In genomic region chr4:173151496-173151895, GRCh38 we compare ENCODE assay signal across 29 cellular contexts.
"Had no signal": no experiment of that assay in that cellular context is flagged by ENCODE, and none has a peak within 500 bp of the region (broad histone marks: within the 10 kb centered on the region; RNA-seq: fewer than 3 reads in every experiment).

No MANE protein-coding gene starts in this region.

- ATAC-seq: left colon; left lung; lower lobe of right lung; naive thymus-derived CD8-positive, alpha-beta T cell; pancreas; right cardiac atrium; sciatic nerve; stimulated activated effector memory CD8-positive, alpha-beta T cell treated with anti-CD3 and anti-CD28 coated beads, Interleukin-12 subunit alpha, Interleukin-12 subunit beta, amount 100 ng/mL, for 72 hours had no signal

- H3K9me3 ChIP-seq: left lung, lower lobe of right lung, pancreas, prostate gland, suprapubic skin, thoracic aorta, tibial artery, uterus had no signal

- H3K4me1 ChIP-seq: left lung, lower lobe of right lung, prostate gland, suprapubic skin, tibial artery, uterus had no signal

- H3K27me3 ChIP-seq: left lung, pancreas, suprapubic skin, tibial artery, uterus had no signal

- H3K36me3 ChIP-seq: left lung, lower lobe of right lung, pancreas, prostate gland, suprapubic skin, thoracic aorta, tibial artery, uterus had no signal

- H3K9me3 Mint-ChIP-seq: immature natural killer cell; naive thymus-derived CD8-positive, alpha-beta T cell; nephron; neural crest cell; stimulated activated effector memory CD8-positive, alpha-beta T cell treated with anti-CD3 and anti-CD28 coated beads, Interleukin-12 subunit alpha, Interleukin-12 subunit beta, amount 100 ng/mL, for 72 hours; stimulated activated naive CD8-positive, alpha-beta T cell treated with anti-CD3 and anti-CD28 coated beads, Interleukin-15, Interleukin-2, amounts not matched to agents 100 ng/mL and 50 ng/mL, for 24 hours; type B pancreatic cell had no signal

- H3K27ac ChIP-seq: left lung, lower lobe of right lung, pancreas, prostate gland, skin epidermis, suprapubic skin, thoracic aorta, tibial artery, uterus had no signal

- H3K4me3 Mint-ChIP-seq: immature natural killer cell; naive thymus-derived CD8-positive, alpha-beta T cell; nephron; neural crest cell; stimulated activated effector memory CD8-positive, alpha-beta T cell treated with anti-CD3 and anti-CD28 coated beads, Interleukin-12 subunit alpha, Interleukin-12 subunit beta, amount 100 ng/mL, for 72 hours; stimulated activated naive CD8-positive, alpha-beta T cell treated with anti-CD3 and anti-CD28 coated beads, Interleukin-15, Interleukin-2, amounts not matched to agents 100 ng/mL and 50 ng/mL, for 24 hours; type B pancreatic cell had no signal

- H3K36me3 Mint-ChIP-seq: naive thymus-derived CD8-positive, alpha-beta T cell; stimulated activated effector memory CD8-positive, alpha-beta T cell treated with anti-CD3 and anti-CD28 coated beads, Interleukin-12 subunit alpha, Interleukin-12 subunit beta, amount 100 ng/mL, for 72 hours; type B pancreatic cell had no signal

- H3K27ac Mint-ChIP-seq: immature natural killer cell; naive thymus-derived CD8-positive, alpha-beta T cell; nephron; stimulated activated effector memory CD8-positive, alpha-beta T cell treated with anti-CD3 and anti-CD28 coated beads, Interleukin-12 subunit alpha, Interleukin-12 subunit beta, amount 100 ng/mL, for 72 hours; stimulated activated naive CD8-positive, alpha-beta T cell treated with anti-CD3 and anti-CD28 coated beads, Interleukin-15, Interleukin-2, amounts not matched to agents 100 ng/mL and 50 ng/mL, for 24 hours; type B pancreatic cell had no signal

- H3K4me1 Mint-ChIP-seq: immature natural killer cell; naive thymus-derived CD8-positive, alpha-beta T cell; nephron; neural crest cell; stimulated activated effector memory CD8-positive, alpha-beta T cell treated with anti-CD3 and anti-CD28 coated beads, Interleukin-12 subunit alpha, Interleukin-12 subunit beta, amount 100 ng/mL, for 72 hours had no signal

- DNase-seq: immature natural killer cell; kidney; left colon; left lung; lower lobe of right lung; mammary epithelial cell; mesenchymal stem cell; naive thymus-derived CD8-positive, alpha-beta T cell; nucleus accumbens; pancreas; retina; right cardiac atrium; stimulated activated CD4-positive, alpha-beta T cell treated with anti-CD3 and anti-CD28 coated beads, Interleukin-12 subunit alpha, Interleukin-12 subunit beta, amount 100 ng/mL, for 4 hours; stimulated activated CD4-positive, alpha-beta T cell treated with anti-CD3 and anti-CD28 coated beads, Interleukin-15, amount 100 ng/mL, for 24 hours; stimulated activated CD4-positive, alpha-beta T cell treated with anti-CD3 and anti-CD28 coated beads, Interleukin-2, amount 100 ng/mL, for 24 hours; stimulated activated CD4-positive, alpha-beta T cell treated with anti-CD3 and anti-CD28 coated beads, Interleukin-4, amount 100 ng/mL, for 24 hours; stimulated activated naive CD4-positive, alpha-beta T cell; tibial artery; uterus had no signal

- H3K4me3 ChIP-seq: left lung, lower lobe of right lung, pancreas, prostate gland, skin epidermis, suprapubic skin, thoracic aorta, tibial artery, uterus had no signal

- H3K27me3 Mint-ChIP-seq: naive thymus-derived CD8-positive, alpha-beta T cell; stimulated activated naive CD8-positive, alpha-beta T cell treated with anti-CD3 and anti-CD28 coated beads, Interleukin-15, Interleukin-2, amounts not matched to agents 100 ng/mL and 50 ng/mL, for 24 hours; type B pancreatic cell had no signal
